1 cellular context compared by ENCODE assay signal in genomic region chr7:73829505-73829904, GRCh38.
TF ChIP-seq lines count a peak whose summit lies in the region.

No MANE protein-coding gene starts in this region.

TF ChIP-seq in A549, 52 proteins besides CTCF, POLR2A, EP300 and RAD21:
- TF ChIP-seq JUN (IDR thresholded peaks at IDR 0.05), result no peak
- TF ChIP-seq MAFK (IDR thresholded peaks at IDR 0.05; ENCODE audit: partially characterized antibody), result no peak
- no peak for TF ChIP-seq CEBPB (IDR thresholded peaks at IDR 0.05)
- TF ChIP-seq ELK1 (IDR thresholded peaks at IDR 0.05; ENCODE audit: low read depth, low read length), result no peak
- no peak for TF ChIP-seq SREBF2 (IDR thresholded peaks at IDR 0.05)
- no peak for TF ChIP-seq HEYL (CRISPR knock-in tag; IDR thresholded peaks at IDR 0.05)
- TF ChIP-seq REST (IDR thresholded peaks at IDR 0.05), result no peak
- no peak for TF ChIP-seq FOXS1 (CRISPR knock-in tag; IDR thresholded peaks at IDR 0.05)
- TF ChIP-seq NR3C1 (IDR thresholded peaks at IDR 0.05), result no peak
- no peak for TF ChIP-seq TP53 (CRISPR knock-in tag; IDR thresholded peaks at IDR 0.05)
- TF ChIP-seq KDM5A (IDR thresholded peaks at IDR 0.05), result no peak
- TF ChIP-seq CHD2 (IDR thresholded peaks at IDR 0.05; ENCODE audit: low read length, partially characterized antibody), result no peak
